ENCODE assay signal across 1 cellular context in genomic region chr1:167926486-167926997, GRCh38.
TF ChIP-seq lines count a peak whose summit lies in the region.

No MANE protein-coding gene starts in this region.

TF ChIP-seq in HepG2, 621 proteins besides CTCF, POLR2A, EP300 and RAD21 (continued from another document and continues in another):
- TF ChIP-seq THAP8 (CRISPR knock-in tag; IDR thresholded peaks at IDR 0.05; ENCODE audit: borderline replicate concordance) (no peak), MTA3 (CRISPR knock-in tag; IDR thresholded peaks at IDR 0.05) (no peak), RERE (CRISPR knock-in tag; IDR thresholded peaks at IDR 0.05; ENCODE audit: low read depth) (0 out of 2 replicates have a peak, but pooled peaks have one; percentile 63), ZNF253 (CRISPR knock-in tag; IDR thresholded peaks at IDR 0.05; ENCODE audit: borderline replicate concordance) (no peak), FOSL1 (CRISPR knock-in tag; IDR thresholded peaks at IDR 0.05; ENCODE audit: borderline replicate concordance) (no peak), ZNF281 (CRISPR knock-in tag; IDR thresholded peaks at IDR 0.05; ENCODE audit: borderline replicate concordance) (no peak), ATF2 (CRISPR knock-in tag; IDR thresholded peaks at IDR 0.05) (no peak; the same call in 1 of the 2 replicates), TFDP1 (CRISPR knock-in tag; IDR thresholded peaks at IDR 0.05; ENCODE audit: borderline replicate concordance) (peak; percentile 22; the same call in 1 of the 2 replicates), HOXA3 (CRISPR knock-in tag; IDR thresholded peaks at IDR 0.05) (peak; percentile 61; the same call in 1 of the 2 replicates), MED1 (CRISPR knock-in tag; IDR thresholded peaks at IDR 0.05) (peak; percentile 40; the same call in 1 of the 2 replicates), RXRA (CRISPR knock-in tag; IDR thresholded peaks at IDR 0.05) (0 out of 2 replicates have a peak, but pooled peaks have one; percentile 17), ZNF614 (CRISPR knock-in tag; IDR thresholded peaks at IDR 0.05; ENCODE audit: borderline replicate concordance) (peak; percentile 46; the same call in 1 of the 2 replicates), ZIK1 (CRISPR knock-in tag; IDR thresholded peaks at IDR 0.05; ENCODE audit: borderline replicate concordance, low read depth) (no peak), ZNF431 (CRISPR knock-in tag; IDR thresholded peaks at IDR 0.05; ENCODE audit: borderline replicate concordance, low read depth) (no peak), MYC (CRISPR knock-in tag; IDR thresholded peaks at IDR 0.05; ENCODE audit: borderline replicate concordance) (peak; percentile 21; the same call in 1 of the 2 replicates), ZNF451 (CRISPR knock-in tag; IDR thresholded peaks at IDR 0.05) (no peak), ZNF280D (CRISPR knock-in tag; IDR thresholded peaks at IDR 0.05) (no peak), NAIF1 (CRISPR knock-in tag; IDR thresholded peaks at IDR 0.05; ENCODE audit: borderline replicate concordance) (no peak), ZNF883 (CRISPR knock-in tag; IDR thresholded peaks at IDR 0.05; ENCODE audit: not compliant biosample characterization) (no peak), ZNF264 (CRISPR knock-in tag; IDR thresholded peaks at IDR 0.05) (no peak; the same call in 1 of the 2 replicates), CREM (IDR thresholded peaks at IDR 0.05) (no peak), CREM (CRISPR knock-in tag; IDR thresholded peaks at IDR 0.05) (no peak), SCMH1 (CRISPR knock-in tag; IDR thresholded peaks at IDR 0.05; ENCODE audit: borderline replicate concordance) (no peak), NR2F6 (IDR thresholded peaks at IDR 0.05) (0 out of 2 replicates have a peak, but pooled peaks have one; percentile 33), NR2F6 (CRISPR knock-in tag; IDR thresholded peaks at IDR 0.05) (peak; percentile 47; the same call in 1 of the 2 replicates), HNF1A (IDR thresholded peaks at IDR 0.05; ENCODE audit: low read depth) (0 out of 2 replicates have a peak, but pooled peaks have one; percentile 55), HNF1A (CRISPR knock-in tag; IDR thresholded peaks at IDR 0.05; ENCODE audit: borderline replicate concordance) (peak; percentile 58; the same call in 1 of the 2 replicates), SIX4 (CRISPR knock-in tag; IDR thresholded peaks at IDR 0.05) (peak; percentile 62; the same call in 1 of the 2 replicates), PRPF4 (IDR thresholded peaks at IDR 0.05; ENCODE audit: low read depth, low read length, poor library complexity, severe bottlenecking) (no peak), GATA4 (IDR thresholded peaks at IDR 0.05; ENCODE audit: borderline replicate concordance, low read depth) (peak; percentile 37; the same call in 1 of the 2 replicates), ZNF703 (CRISPR knock-in tag; IDR thresholded peaks at IDR 0.05; ENCODE audit: borderline replicate concordance) (no peak), ZNF362 (CRISPR knock-in tag; IDR thresholded peaks at IDR 0.05; ENCODE audit: borderline replicate concordance) (peak; percentile 38; the same call in 1 of the 2 replicates), IRF2 (CRISPR knock-in tag; IDR thresholded peaks at IDR 0.05) (peak; percentile 42; the same call in 1 of the 2 replicates), NCOA5 (CRISPR knock-in tag; IDR thresholded peaks at IDR 0.05) (no peak), BHLHE40 (IDR thresholded peaks at IDR 0.05; ENCODE audit: low read length) (no peak), ZFP36L2 (CRISPR knock-in tag; IDR thresholded peaks at IDR 0.05) (no peak), GPBP1L1 (CRISPR knock-in tag; IDR thresholded peaks at IDR 0.05) (no peak)
